2 cellular contexts compared by ENCODE assay signal in genomic region chr1:26153966-26154572, GRCh38.
TF ChIP-seq lines count a peak whose summit lies in the region.

No MANE protein-coding gene starts in this region.

TF ChIP-seq in HEK293, 187 proteins besides CTCF, POLR2A, EP300 and RAD21:
- TF ChIP-seq OSR2 (tag by site-specific recombination; IDR thresholded peaks at IDR 0.05): no peak
- TF ChIP-seq ZNF664 (tag by site-specific recombination; IDR thresholded peaks at IDR 0.05): peak; percentile 89
- peak; percentile 56; the same call in 1 of the 2 replicates for TF ChIP-seq ZBTB6 (tag by site-specific recombination; IDR thresholded peaks at IDR 0.05)

TF ChIP-seq in H1, 55 proteins besides CTCF, POLR2A, EP300 and RAD21:
- TF ChIP-seq SP4 (IDR thresholded peaks at IDR 0.05; ENCODE audit: low read length) (no peak), TCF12 (IDR thresholded peaks at IDR 0.05; ENCODE audit: low read depth, low read length) (0 out of 2 replicates have a peak, but pooled peaks have one; percentile 27)
